8 cellular contexts compared by ENCODE assay signal in genomic region chr18:48922203-48922800, GRCh38. TPM values are rescaled to one million over a fixed set of nuclear protein-coding genes. Genes with fewer than 3 reads are reported as not detected.
DNase-seq lines count a peak whose midpoint lies in the region; ATAC-seq and TF ChIP-seq lines count a peak whose summit lies in the region.

No MANE protein-coding gene starts in this region.

- H3K27me3 ChIP-seq in muscle layer of duodenum (ENCODE audit: low read depth, low read length) = no peaks in the 10 kb centered on the region
- H3K27me3 ChIP-seq in uterus = no peaks in the 10 kb centered on the region

- no peak for TF ChIP-seq CTCF in coronary artery (IDR thresholded peaks at IDR 0.05)
- no peak for TF ChIP-seq CTCF in uterus (IDR thresholded peaks at IDR 0.05)

- intact Hi-C loops in Right ventricle myocardium inferior (cut with DNase I) = no loop called here
- intact Hi-C loops in left ventricle myocardium superior (cut with micrococcal nuclease) = no loop called here
- intact Hi-C loops in uterus (cut with DNase I; ENCODE audit: low total_unique reads) = no loop called here

- peak; percentile 1 for ATAC-seq in Right ventricle myocardium inferior
- ATAC-seq in left ventricle myocardium superior = no peak

- DNase-seq in Right ventricle myocardium inferior (ENCODE audit: missing footprints) (no peak), left ventricle myocardium superior (no peak), coronary artery (ENCODE audit: low spot score) (peak; percentile 64), uterus (no peak), amniotic stem cell (lab: John Stamatoyannopoulos, UW) (no peak), HUDEP-2 (lab: John Stamatoyannopoulos, UW; ENCODE audit: unreplicated experiment in 76 of 76) (no peak), NCI-H1436 (lab: John Stamatoyannopoulos, UW) (no peak)

- peaks cover 8 to 16% of the 10 kb centered on the region in 2 donors for H3K36me3 ChIP-seq in muscle layer of duodenum (ENCODE audit: control insufficient read depth in 1 of 2, insufficient read depth in 2 of 2, low read length in 2 of 2)
- no peaks in the 10 kb centered on the region for H3K36me3 ChIP-seq in uterus

- H3K27ac ChIP-seq in coronary artery = peak overlapping the region; percentile 49 to 90
- no peak overlapping the region for H3K27ac ChIP-seq in muscle layer of duodenum (ENCODE audit: low read length)
- H3K27ac ChIP-seq in uterus = peak overlapping the region; percentile 75 to 79

- peak overlapping the region; percentile 63 for H3K4me3 ChIP-seq in coronary artery
- peak overlapping the region; percentile 44 to 62 for H3K4me3 ChIP-seq in muscle layer of duodenum (ENCODE audit: low read depth in 1 of 2, low read length in 2 of 2)
- H3K4me3 ChIP-seq in uterus = peak overlapping the region; percentile 28 to 35

- no peak for TF ChIP-seq POLR2A in uterus (IDR thresholded peaks at IDR 0.05)

- no peaks in the 10 kb centered on the region for H3K9me3 ChIP-seq in muscle layer of duodenum (ENCODE audit: control insufficient read depth in 1 of 2, low read length in 2 of 2)
- no peaks in the 10 kb centered on the region for H3K9me3 ChIP-seq in uterus

- H3K4me1 ChIP-seq in muscle layer of duodenum (ENCODE audit: control insufficient read depth in 1 of 2, insufficient read depth in 2 of 2, low read length in 2 of 2) = peaks cover 26 to 57% of the 10 kb centered on the region in 2 donors
- H3K4me1 ChIP-seq in uterus = peaks cover 7 to 30% of the 10 kb centered on the region in 2 donors

RNA-seq across cellular contexts. Expression of gene SMAD7, which starts 28.5 kb away (rescaled TPM):
- total RNA-seq in Right ventricle myocardium inferior = 12.0 TPM
- total RNA-seq in left ventricle myocardium superior = 13.8 TPM
- 10 to 100 TPM; 22.4 to 48.4 (median 29.3) TPM for total RNA-seq in uterus
